8 cellular contexts compared by ENCODE assay signal in genomic region chr9:5442400-5443011, GRCh38. TPM values are rescaled to one million over a fixed set of nuclear protein-coding genes. Genes with fewer than 3 reads are reported as not detected.
DNase-seq lines count a peak whose midpoint lies in the region; ATAC-seq lines count a peak whose summit lies in the region.

No MANE protein-coding gene starts in this region.

- ATAC-seq in HG02973 (IDR thresholded peaks at IDR 0.05; ENCODE audit: unreplicated experiment) (no peak), HG03520 (IDR thresholded peaks at IDR 0.05; ENCODE audit: unreplicated experiment) (no peak)

- DNase-seq in NCI-H2029 (lab: John Stamatoyannopoulos, UW) (peak; percentile 10), NCI-H2029 treated with DMSO at 0.1 percent for 48 hours (lab: John Stamatoyannopoulos, UW) (no peak), LoVo (ENCODE audit: low spot score) (peak; percentile 67), SK-N-DZ (ENCODE audit: low spot score) (peak; percentile 28), fibroblast of gingiva (ENCODE audit: low read depth) (peak; percentile 54), pons (ENCODE audit: low spot score) (peak; percentile 89)

RNA-seq across cellular contexts. Expression of gene PLGRKT, which starts 4.8 kb away (rescaled TPM):
- polyA plus RNA-seq in SK-N-DZ (2014; cell fraction: cytosol; rRNA removed), result 20.8 and 23.5 TPM in 2 replicates
- 6.3 and 12.2 TPM in 2 replicates for polyA plus RNA-seq in SK-N-DZ (2014; cell fraction: nucleus; rRNA removed)

RNA-seq across cellular contexts. Expression of gene CD274, which starts 7.8 kb away (rescaled TPM):
- polyA plus RNA-seq in SK-N-DZ (2014; cell fraction: cytosol; rRNA removed), result not detected in 2 replicates
- not detected in 2 replicates for polyA plus RNA-seq in SK-N-DZ (2014; cell fraction: nucleus; rRNA removed)
